In the genomic region with DNA sequence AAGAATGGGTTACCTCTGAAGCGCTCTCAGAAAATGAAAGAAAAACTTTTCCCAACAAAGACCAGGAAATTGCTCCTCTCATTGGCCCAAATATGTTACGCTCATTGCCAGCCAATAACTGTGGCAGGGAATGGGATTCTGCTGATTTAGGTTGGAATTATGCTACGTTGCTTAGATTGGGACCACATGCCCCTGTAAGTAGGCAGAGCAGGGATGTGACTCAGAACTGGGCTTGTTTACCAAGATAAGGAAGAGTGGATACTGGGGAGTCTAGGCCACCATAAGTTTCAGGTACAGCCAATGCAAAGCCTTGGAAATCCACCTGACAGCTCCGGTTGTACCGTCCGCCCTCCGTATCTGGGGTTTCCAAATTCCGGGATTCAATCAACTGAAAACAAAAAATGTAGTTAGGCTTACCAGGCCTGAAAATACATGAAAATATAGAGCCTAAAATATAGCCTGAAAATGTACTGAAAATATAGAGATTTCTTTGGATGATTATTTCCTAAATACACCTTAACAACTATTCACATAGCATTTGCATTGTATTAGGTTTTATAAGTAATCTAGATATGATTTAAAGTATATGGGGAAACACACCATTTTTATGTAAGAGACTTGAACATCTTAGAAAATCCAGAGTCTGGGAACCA, we compare ENCODE assay signal across 10 cellular contexts. TPM values are rescaled to one million over a fixed set of nuclear protein-coding genes. Genes with fewer than 3 reads are reported as not detected.
A peak's percentile ranks its signal among the peaks of the same experiment; 100 is the strongest.
DNase-seq lines count a peak whose midpoint lies in the region; ATAC-seq, FAIRE-seq and TF ChIP-seq lines count a peak whose summit lies in the region.
"Had no signal": no experiment of that assay in that cellular context is flagged by ENCODE, and none has a peak within 500 bp of the region (broad histone marks: within the 10 kb centered on the region; RNA-seq: fewer than 3 reads in every experiment).

No MANE protein-coding gene starts in this region.

- no peak for DNase-seq in activated naive CD4-positive, alpha-beta T cell treated with anti-CD3 and anti-CD28 coated beads, Interleukin-2, amount 10 ng/mL, durations not matched to agents 7 days and 5 days
- DNase-seq in astrocyte (ENCODE audit: low read depth) (no peak), lung microvascular endothelial cell (ENCODE audit: low read depth in 2 of 2) (peak; percentile 10 to 12), upper lobe of left lung (no peak), superior temporal gyrus (ENCODE audit: extremely low spot score) (no peak)
- DNase-seq: activated CD8-positive, alpha-beta memory T cell treated with anti-CD3 and anti-CD28 coated beads for 24 hours; NCI-H1436 treated with DMSO at 0.1 percent for 48 hours had no signal

- H3K9me3 Mint-ChIP-seq in activated naive CD4-positive, alpha-beta T cell treated with anti-CD3 and anti-CD28 coated beads, Interleukin-2, amount 50 U/mL, for 24 hours: no peaks in the 10 kb centered on the region
- no peaks in the 10 kb centered on the region for H3K9me3 Mint-ChIP-seq in activated naive CD4-positive, alpha-beta T cell treated with anti-CD3 and anti-CD28 coated beads, Interleukin-2, amount 10 ng/mL, durations not matched to agents 7 days and 5 days
- H3K9me3 Mint-ChIP-seq in astrocyte (ENCODE audit: unreplicated experiment): no peaks in the 10 kb centered on the region

- TF ChIP-seq POLR2A in upper lobe of left lung (IDR thresholded peaks at IDR 0.05): no peak

- H3K27me3 ChIP-seq in astrocyte (ENCODE audit: insufficient read depth, low read length): no peaks in the 10 kb centered on the region
- no peaks in the 10 kb centered on the region for H3K27me3 ChIP-seq in upper lobe of left lung

- no peaks in the 10 kb centered on the region for H3K36me3 ChIP-seq in astrocyte (ENCODE audit: insufficient read depth, low read length)
- H3K36me3 ChIP-seq in upper lobe of left lung: no peaks in the 10 kb centered on the region

- peaks cover 44% of the 10 kb centered on the region for H3K79me2 ChIP-seq in astrocyte (ENCODE audit: insufficient read depth, low read length)

- H2AFZ ChIP-seq in astrocyte (ENCODE audit: low read depth, low read length): no peak overlapping the region

- CTCF ChIA-PET in activated naive CD4-positive, alpha-beta T cell treated with anti-CD3 and anti-CD28 coated beads, Interleukin-2, amount 10 ng/mL, durations not matched to agents 7 days and 5 days (lab: Charles Lee): no interaction called here

- peak overlapping the region; percentile 79 for H3K4me3 ChIP-seq in astrocyte (ENCODE audit: insufficient read depth, low read depth, low read length)
- H3K4me3 ChIP-seq in upper lobe of left lung: peak overlapping the region in 3 of 4 donors; percentile 74 to 96 (median 93)

- no peak for ATAC-seq in upper lobe of left lung (ENCODE audit: low FRiP score in 2 of 2)
- no peak for ATAC-seq in HG03439 (IDR thresholded peaks at IDR 0.05; ENCODE audit: unreplicated experiment)
- no peak for ATAC-seq in HG03469 (IDR thresholded peaks at IDR 0.05; ENCODE audit: unreplicated experiment)

- H3K4me1 ChIP-seq in astrocyte (ENCODE audit: insufficient read depth, low read length) (peaks cover 13% of the 10 kb centered on the region), upper lobe of left lung (peaks cover 14 to 28% (median 21%) of the 10 kb centered on the region in 4 donors)

- no peaks in the 10 kb centered on the region for H3K27me3 Mint-ChIP-seq in activated naive CD4-positive, alpha-beta T cell treated with anti-CD3 and anti-CD28 coated beads, Interleukin-2, amount 50 U/mL, for 24 hours
- no peaks in the 10 kb centered on the region for H3K27me3 Mint-ChIP-seq in activated naive CD4-positive, alpha-beta T cell treated with anti-CD3 and anti-CD28 coated beads, Interleukin-2, amount 10 ng/mL, durations not matched to agents 7 days and 5 days
- no peaks in the 10 kb centered on the region for H3K27me3 Mint-ChIP-seq in astrocyte (ENCODE audit: low read depth, unreplicated experiment)

- peaks cover 49% of the 10 kb centered on the region for H3K4me1 Mint-ChIP-seq in activated naive CD4-positive, alpha-beta T cell treated with anti-CD3 and anti-CD28 coated beads, Interleukin-2, amount 50 U/mL, for 24 hours
- peaks cover 34% of the 10 kb centered on the region for H3K4me1 Mint-ChIP-seq in activated naive CD4-positive, alpha-beta T cell treated with anti-CD3 and anti-CD28 coated beads, Interleukin-2, amount 10 ng/mL, durations not matched to agents 7 days and 5 days
- peaks cover 7% of the 10 kb centered on the region for H3K4me1 Mint-ChIP-seq in astrocyte (ENCODE audit: low read depth, unreplicated experiment)

- TF ChIP-seq EP300 in upper lobe of left lung (IDR thresholded peaks at IDR 0.05): no peak

- no peak overlapping the region for H3K9ac ChIP-seq in astrocyte (ENCODE audit: low read length)

- peaks cover 12% of the 10 kb centered on the region for H4K20me1 ChIP-seq in astrocyte (ENCODE audit: insufficient read depth, low read length)

- FAIRE-seq in astrocyte (lab: Jason Lieb, UNC): no peak

- no peak overlapping the region for H3K27ac Mint-ChIP-seq in activated naive CD4-positive, alpha-beta T cell treated with anti-CD3 and anti-CD28 coated beads, Interleukin-2, amount 50 U/mL, for 24 hours
- no peak overlapping the region for H3K27ac Mint-ChIP-seq in activated naive CD4-positive, alpha-beta T cell treated with anti-CD3 and anti-CD28 coated beads, Interleukin-2, amount 10 ng/mL, durations not matched to agents 7 days and 5 days
- peak overlapping the region; percentile 62 for H3K27ac Mint-ChIP-seq in astrocyte (ENCODE audit: unreplicated experiment)

- H3K4me3 Mint-ChIP-seq in activated naive CD4-positive, alpha-beta T cell treated with anti-CD3 and anti-CD28 coated beads, Interleukin-2, amount 50 U/mL, for 24 hours: peak overlapping the region; percentile 84
- H3K4me3 Mint-ChIP-seq in activated naive CD4-positive, alpha-beta T cell treated with anti-CD3 and anti-CD28 coated beads, Interleukin-2, amount 10 ng/mL, durations not matched to agents 7 days and 5 days: no peak overlapping the region
- peak overlapping the region; percentile 84 for H3K4me3 Mint-ChIP-seq in astrocyte (ENCODE audit: unreplicated experiment)

- H3K4me2 ChIP-seq in astrocyte (ENCODE audit: low read length): peak overlapping the region; percentile 88

- no peak overlapping the region for H3K27ac ChIP-seq in astrocyte (ENCODE audit: low read depth, low read length)
- peak overlapping the region in 2 of 4 donors; percentile 93 to 97 for H3K27ac ChIP-seq in upper lobe of left lung

- H3K36me3 Mint-ChIP-seq in activated naive CD4-positive, alpha-beta T cell treated with anti-CD3 and anti-CD28 coated beads, Interleukin-2, amount 50 U/mL, for 24 hours: peaks cover 3% of the 10 kb centered on the region
- peaks cover 12% of the 10 kb centered on the region for H3K36me3 Mint-ChIP-seq in activated naive CD4-positive, alpha-beta T cell treated with anti-CD3 and anti-CD28 coated beads, Interleukin-2, amount 10 ng/mL, durations not matched to agents 7 days and 5 days
- peaks cover 5% of the 10 kb centered on the region for H3K36me3 Mint-ChIP-seq in astrocyte (ENCODE audit: low read depth, unreplicated experiment)

- WGBS in upper lobe of left lung, 2 donors: 96 to 98% methylated on average over 8 of the region's 8 CpGs

- TF ChIP-seq CTCF in astrocyte (IDR thresholded peaks at IDR 0.05; ENCODE audit: insufficient read depth, low read depth, low read length) (no peak), upper lobe of left lung (IDR thresholded peaks at IDR 0.05) (no peak)

- H3K9me3 ChIP-seq in astrocyte (ENCODE audit: insufficient read depth, low read depth, low read length) (no peaks in the 10 kb centered on the region), upper lobe of left lung (no peaks in the 10 kb centered on the region)

RNA-seq across cellular contexts. Expression of a gene that starts 1.5 kb away (rescaled TPM):
- total RNA-seq in astrocyte (106 and 112 TPM in 2 replicates), lung microvascular endothelial cell (57.8 and 94.4 TPM in 2 replicates), upper lobe of left lung (100 to 1,000 TPM in 4 of 6 donors, 10 to 100 TPM in 2; 74.5 to 257 (median 103) TPM)

Comparison
In these comparisons a context has a peak if more than half of its experiments do, and no peak if none do; other contexts are left out.
1. DNase-seq: peak in lung microvascular endothelial cell (2 of 2); none in activated naive CD4-positive, alpha-beta T cell treated with anti-CD3 and anti-CD28 coated beads, Interleukin-2, amount 10 ng/mL, durations not matched to agents 7 days and 5 days (single experiment), astrocyte (single experiment), upper lobe of left lung (0 of 2) and superior temporal gyrus (single experiment).